Comparison of ENCODE assay signal across 1 cellular context in the genomic region with DNA sequence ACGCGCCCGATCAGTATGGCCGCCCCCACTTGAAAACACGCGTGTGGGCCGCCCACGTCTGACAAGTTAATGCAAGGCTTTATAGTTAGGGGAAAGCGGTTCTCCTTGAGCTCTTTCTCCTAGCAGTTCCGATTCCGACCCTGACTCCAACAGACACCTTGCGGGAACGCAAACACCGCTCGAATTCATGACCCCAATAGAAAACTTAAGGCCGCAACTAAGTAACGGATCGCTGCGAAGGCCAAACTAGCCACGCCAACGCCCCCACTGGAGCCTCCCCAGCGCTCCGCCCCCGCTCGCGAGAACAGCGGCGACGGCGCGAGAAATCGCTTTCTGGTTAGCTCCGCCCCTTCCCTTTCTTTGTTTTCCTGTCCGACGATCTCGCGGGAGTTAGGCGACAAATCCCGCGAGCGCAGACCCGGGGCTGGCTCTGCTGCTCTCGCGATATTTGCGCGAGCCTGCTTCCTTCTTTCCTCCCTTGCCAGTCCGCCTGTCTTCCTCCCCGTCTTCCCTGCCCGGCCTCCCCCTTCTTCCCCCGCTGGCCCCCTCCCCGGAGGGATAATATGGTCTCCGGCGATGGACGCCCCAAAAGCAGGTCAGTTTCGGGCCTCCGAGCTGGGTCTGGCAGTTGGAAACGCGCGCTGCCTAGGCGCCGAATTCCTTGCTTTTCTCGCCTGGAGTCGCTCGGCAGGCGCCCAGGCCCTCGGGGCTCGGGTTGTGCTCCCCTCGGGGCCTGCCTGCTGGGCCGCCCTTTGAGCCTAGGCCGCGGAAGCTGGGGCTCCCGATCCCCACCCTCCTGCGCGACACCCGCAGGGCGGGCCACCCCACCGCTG.
TF ChIP-seq lines count a peak whose summit lies in the region.

TSS of gene IREB2 (plus strand) at position 455 of the 833 bp plus-strand sequence. CDS start at position 577, 122 bp downstream.

TF ChIP-seq in WTC11, 78 proteins besides CTCF, POLR2A, EP300 and RAD21 (continued from another document):
- TF ChIP-seq HMGXB4 (CRISPR knock-in tag; IDR thresholded peaks at IDR 0.05) = peak; percentile 89
- TF ChIP-seq MYBL2 (CRISPR knock-in tag; IDR thresholded peaks at IDR 0.05) = 0 out of 2 replicates have a peak, but pooled peaks have one; percentile 32
- no peak for TF ChIP-seq GRHL2 (CRISPR knock-in tag; IDR thresholded peaks at IDR 0.05; ENCODE audit: insufficient replicate concordance, severe bottlenecking)
- no peak for TF ChIP-seq ZNF396 (CRISPR knock-in tag; IDR thresholded peaks at IDR 0.05; ENCODE audit: borderline replicate concordance)
- TF ChIP-seq PRDM15 (CRISPR knock-in tag; IDR thresholded peaks at IDR 0.05) = no peak
- peak; percentile 48; the same call in 1 of the 2 replicates for TF ChIP-seq ZNF232 (CRISPR knock-in tag; IDR thresholded peaks at IDR 0.05)
- TF ChIP-seq, protein P1, sequence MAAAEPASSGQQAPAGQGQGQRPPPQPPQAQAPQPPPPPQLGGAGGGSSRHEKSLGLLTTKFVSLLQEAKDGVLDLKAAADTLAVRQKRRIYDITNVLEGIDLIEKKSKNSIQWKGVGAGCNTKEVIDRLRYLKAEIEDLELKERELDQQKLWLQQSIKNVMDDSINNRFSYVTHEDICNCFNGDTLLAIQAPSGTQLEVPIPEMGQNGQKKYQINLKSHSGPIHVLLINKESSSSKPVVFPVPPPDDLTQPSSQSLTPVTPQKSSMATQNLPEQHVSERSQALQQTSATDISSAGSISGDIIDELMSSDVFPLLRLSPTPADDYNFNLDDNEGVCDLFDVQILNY (CRISPR knock-in tag; IDR thresholded peaks at IDR 0.05) = no peak; the same call in 1 of the 2 replicates
- TF ChIP-seq NFE2L1 (CRISPR knock-in tag; IDR thresholded peaks at IDR 0.05) = no peak
- peak; percentile 89 for TF ChIP-seq SP1 (CRISPR knock-in tag; conservative IDR thresholded peaks at IDR 0.05)
- TF ChIP-seq, protein P2, sequence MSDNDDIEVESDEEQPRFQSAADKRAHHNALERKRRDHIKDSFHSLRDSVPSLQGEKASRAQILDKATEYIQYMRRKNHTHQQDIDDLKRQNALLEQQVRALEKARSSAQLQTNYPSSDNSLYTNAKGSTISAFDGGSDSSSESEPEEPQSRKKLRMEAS (CRISPR knock-in tag; IDR thresholded peaks at IDR 0.05) = peak; percentile 41
- no peak for TF ChIP-seq ZNF317 (CRISPR knock-in tag; IDR thresholded peaks at IDR 0.05; ENCODE audit: borderline replicate concordance, low read depth)
- TF ChIP-seq, protein P3, sequence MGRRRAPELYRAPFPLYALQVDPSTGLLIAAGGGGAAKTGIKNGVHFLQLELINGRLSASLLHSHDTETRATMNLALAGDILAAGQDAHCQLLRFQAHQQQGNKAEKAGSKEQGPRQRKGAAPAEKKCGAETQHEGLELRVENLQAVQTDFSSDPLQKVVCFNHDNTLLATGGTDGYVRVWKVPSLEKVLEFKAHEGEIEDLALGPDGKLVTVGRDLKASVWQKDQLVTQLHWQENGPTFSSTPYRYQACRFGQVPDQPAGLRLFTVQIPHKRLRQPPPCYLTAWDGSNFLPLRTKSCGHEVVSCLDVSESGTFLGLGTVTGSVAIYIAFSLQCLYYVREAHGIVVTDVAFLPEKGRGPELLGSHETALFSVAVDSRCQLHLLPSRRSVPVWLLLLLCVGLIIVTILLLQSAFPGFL (CRISPR knock-in tag; IDR thresholded peaks at IDR 0.05; ENCODE audit: borderline replicate concordance) = no peak
- TF ChIP-seq ZNF281 (CRISPR knock-in tag; IDR thresholded peaks at IDR 0.05) = no peak
- TF ChIP-seq FOXJ3 (CRISPR knock-in tag; IDR thresholded peaks at IDR 0.05; ENCODE audit: borderline replicate concordance) = no peak
- TF ChIP-seq, protein P4, sequence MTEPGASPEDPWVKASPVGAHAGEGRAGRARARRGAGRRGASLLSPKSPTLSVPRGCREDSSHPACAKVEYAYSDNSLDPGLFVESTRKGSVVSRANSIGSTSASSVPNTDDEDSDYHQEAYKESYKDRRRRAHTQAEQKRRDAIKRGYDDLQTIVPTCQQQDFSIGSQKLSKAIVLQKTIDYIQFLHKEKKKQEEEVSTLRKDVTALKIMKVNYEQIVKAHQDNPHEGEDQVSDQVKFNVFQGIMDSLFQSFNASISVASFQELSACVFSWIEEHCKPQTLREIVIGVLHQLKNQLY (CRISPR knock-in tag; IDR thresholded peaks at IDR 0.05) = no peak
- peak; percentile 35; the same call in 1 of the 2 replicates for TF ChIP-seq SMAD4 (CRISPR knock-in tag; IDR thresholded peaks at IDR 0.05)
- TF ChIP-seq SMAD3 (CRISPR knock-in tag; IDR thresholded peaks at IDR 0.05; ENCODE audit: borderline replicate concordance) = 0 out of 2 replicates have a peak, but pooled peaks have one; percentile 11
- no peak for TF ChIP-seq GTF2I (CRISPR knock-in tag; conservative IDR thresholded peaks at IDR 0.05)
- no peak for TF ChIP-seq ZNF138 (CRISPR knock-in tag; conservative IDR thresholded peaks at IDR 0.05)
- TF ChIP-seq, protein P5, sequence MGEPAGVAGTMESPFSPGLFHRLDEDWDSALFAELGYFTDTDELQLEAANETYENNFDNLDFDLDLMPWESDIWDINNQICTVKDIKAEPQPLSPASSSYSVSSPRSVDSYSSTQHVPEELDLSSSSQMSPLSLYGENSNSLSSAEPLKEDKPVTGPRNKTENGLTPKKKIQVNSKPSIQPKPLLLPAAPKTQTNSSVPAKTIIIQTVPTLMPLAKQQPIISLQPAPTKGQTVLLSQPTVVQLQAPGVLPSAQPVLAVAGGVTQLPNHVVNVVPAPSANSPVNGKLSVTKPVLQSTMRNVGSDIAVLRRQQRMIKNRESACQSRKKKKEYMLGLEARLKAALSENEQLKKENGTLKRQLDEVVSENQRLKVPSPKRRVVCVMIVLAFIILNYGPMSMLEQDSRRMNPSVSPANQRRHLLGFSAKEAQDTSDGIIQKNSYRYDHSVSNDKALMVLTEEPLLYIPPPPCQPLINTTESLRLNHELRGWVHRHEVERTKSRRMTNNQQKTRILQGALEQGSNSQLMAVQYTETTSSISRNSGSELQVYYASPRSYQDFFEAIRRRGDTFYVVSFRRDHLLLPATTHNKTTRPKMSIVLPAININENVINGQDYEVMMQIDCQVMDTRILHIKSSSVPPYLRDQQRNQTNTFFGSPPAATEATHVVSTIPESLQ (CRISPR knock-in tag; IDR thresholded peaks at IDR 0.05) = no peak
- TF ChIP-seq FOXK1 (CRISPR knock-in tag; IDR thresholded peaks at IDR 0.05) = peak; percentile 87; the same call in 1 of the 2 replicates
- TF ChIP-seq NFYB (CRISPR knock-in tag; conservative IDR thresholded peaks at IDR 0.05; ENCODE audit: low read depth) = no peak
- TF ChIP-seq, protein P6, sequence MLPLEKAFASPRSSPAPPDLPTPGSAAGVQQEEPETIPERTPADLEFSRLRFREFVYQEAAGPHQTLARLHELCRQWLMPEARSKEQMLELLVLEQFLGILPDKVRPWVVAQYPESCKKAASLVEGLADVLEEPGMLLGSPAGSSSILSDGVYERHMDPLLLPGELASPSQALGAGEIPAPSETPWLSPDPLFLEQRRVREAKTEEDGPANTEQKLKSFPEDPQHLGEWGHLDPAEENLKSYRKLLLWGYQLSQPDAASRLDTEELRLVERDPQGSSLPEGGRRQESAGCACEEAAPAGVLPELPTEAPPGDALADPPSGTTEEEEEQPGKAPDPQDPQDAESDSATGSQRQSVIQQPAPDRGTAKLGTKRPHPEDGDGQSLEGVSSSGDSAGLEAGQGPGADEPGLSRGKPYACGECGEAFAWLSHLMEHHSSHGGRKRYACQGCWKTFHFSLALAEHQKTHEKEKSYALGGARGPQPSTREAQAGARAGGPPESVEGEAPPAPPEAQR (CRISPR knock-in tag; IDR thresholded peaks at IDR 0.05) = no peak
